In the genomic region with DNA sequence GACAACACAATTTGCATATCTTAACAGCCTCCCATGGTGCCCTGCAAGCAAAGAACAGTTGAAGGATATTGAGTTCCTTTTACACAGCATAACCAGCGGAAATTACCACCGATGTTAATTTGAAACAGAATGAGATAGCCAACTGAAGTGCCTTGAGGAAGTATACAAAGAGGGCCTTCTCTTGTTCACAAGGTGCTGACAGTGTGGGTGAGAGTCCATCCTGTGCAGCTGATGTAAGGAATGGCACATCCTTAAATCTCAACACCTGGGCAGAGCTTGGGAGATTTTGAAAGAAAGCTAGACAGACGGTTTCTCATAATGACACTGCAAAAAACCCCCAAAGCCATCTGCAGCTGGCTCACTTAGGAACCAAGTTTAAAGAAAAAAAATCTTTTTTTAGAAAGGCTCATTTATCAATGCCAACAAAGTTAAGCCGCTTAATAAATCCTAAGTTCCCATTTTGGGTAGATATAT, we compare ENCODE assay signal across 15 cellular contexts.
A peak's percentile ranks its signal among the peaks of the same experiment; 100 is the strongest.
DNase-seq lines count a peak whose midpoint lies in the region; ATAC-seq, FAIRE-seq and TF ChIP-seq lines count a peak whose summit lies in the region.
"Had no signal": no experiment of that assay in that cellular context is flagged by ENCODE, and none has a peak within 500 bp of the region (broad histone marks: within the 10 kb centered on the region; RNA-seq: fewer than 3 reads in every experiment).

No MANE protein-coding gene starts in this region.

- intact Hi-C loops in GM12878 (cut with micrococcal nuclease; ENCODE audit: unreplicated experiment) = no loop called here

- H4K20me1 ChIP-seq in GM12878 (ENCODE audit: control insufficient read depth, insufficient read depth) = no peaks in the 10 kb centered on the region

- POLR2A ChIA-PET in GM12878 (lab: Charles Lee) = no interaction called here
- POLR2A ChIA-PET in activated CD4-positive, alpha-beta memory T cell treated with anti-CD3 and anti-CD28 coated beads, Interleukin-2, amount 10 ng/mL, durations not matched to agents 7 days and 5 days (lab: Charles Lee) = no interaction called here

- FAIRE-seq in GM12878 (lab: Jason Lieb, UNC) (no peak), H54 (lab: Jason Lieb, UNC) (no peak)
- FAIRE-seq: endothelial cell of umbilical vein, GM18507 had no signal

- CTCF ChIA-PET in GM12878 (lab: Yijun Ruan, JAX) = no interaction called here
- CTCF ChIA-PET in activated CD4-positive, alpha-beta memory T cell treated with anti-CD3 and anti-CD28 coated beads, Interleukin-2, amount 10 ng/mL, durations not matched to agents 7 days and 5 days (lab: Charles Lee) = no interaction called here

- H3K9ac ChIP-seq in GM12878 (ENCODE audit: control insufficient read depth, insufficient read depth, low read length) = no peak overlapping the region

- H3K36me3 ChIP-seq in GM12878 (ENCODE audit: control insufficient read depth in 2 of 2, insufficient read depth in 2 of 2, low read length in 1 of 2) = no peaks in the 10 kb centered on the region
- H3K36me3 ChIP-seq: brain microvascular endothelial cell had no signal

- no peak for TF ChIP-seq CTCF in GM12878 (IDR thresholded peaks at IDR 0.05 in 2 of 3, conservative IDR thresholded peaks at IDR 0.05 in 1 of 3; ENCODE audit: control insufficient read depth in 2 of 3, extremely low read depth in 1 of 3, insufficient read depth in 1 of 3, low read depth in 3 of 3, low read length in 3 of 3)

- BruUV-seq in GM12878 (replicated peaks; lab: Mats Ljungman, UMichigan) = no TSS peak

- no peak overlapping the region for H3K4me3 ChIP-seq in GM12878

- SMC1A ChIA-PET in GM12878 (lab: Charles Lee; ENCODE audit: uncharacterized antibody, unreplicated experiment) = interaction anchor here (0.6 kb wide), 1 partner anchor 852 kb away, joined by 3 read pairs; no protein-coding TSS in a partner anchor

- H3K4me1 Mint-ChIP-seq in activated CD4-positive, alpha-beta memory T cell treated with anti-CD3 and anti-CD28 coated beads, Interleukin-2, amount 10 ng/mL, durations not matched to agents 7 days and 5 days = no peaks in the 10 kb centered on the region
- H3K4me1 Mint-ChIP-seq: activated T-helper 17 cell treated with anti-CD3 and anti-CD28 coated beads, Interleukin-2, amount 50 U/mL, for 72 hours had no signal

- H2AFZ ChIP-seq in GM12878 (ENCODE audit: control insufficient read depth, low read depth, low read length) = peak overlapping the region; percentile 45; the same call in 1 of the 2 replicates

- no peaks in the 10 kb centered on the region for H3K4me1 ChIP-seq in GM12878 (ENCODE audit: control insufficient read depth, insufficient read depth, low read length)

- in situ Hi-C loops in GM12878 (cut with MboI) = no loop called here

- H3K9me3 ChIP-seq in GM12878 (replicated peaks; ENCODE audit: control insufficient read depth, insufficient read depth, low read length) = no peaks in the 10 kb centered on the region; the same call in 2 of the 3 replicates

- TF ChIP-seq POLR2A in GM12878 (IDR thresholded peaks at IDR 0.05; ENCODE audit: low read depth, low read length) (no peak), H54 (IDR thresholded peaks at IDR 0.05; ENCODE audit: low read depth, low read length) (no peak)

- H3K36me3 Mint-ChIP-seq in activated CD4-positive, alpha-beta memory T cell treated with anti-CD3 and anti-CD28 coated beads, Interleukin-2, amount 10 ng/mL, durations not matched to agents 7 days and 5 days (ENCODE audit: low read depth) = no peaks in the 10 kb centered on the region

- H3K27me3 ChIP-seq in GM12878 (replicated peaks in 1 of 2; ENCODE audit: control insufficient read depth in 2 of 2, insufficient read depth in 2 of 2, low read length in 1 of 2) = no peaks in the 10 kb centered on the region
- H3K27me3 ChIP-seq: brain microvascular endothelial cell had no signal

- H3K79me2 ChIP-seq in GM12878 (ENCODE audit: control insufficient read depth, insufficient read depth, low read length) = no peaks in the 10 kb centered on the region

- H3K4me3 Mint-ChIP-seq in activated CD4-positive, alpha-beta memory T cell treated with anti-CD3 and anti-CD28 coated beads, Interleukin-2, amount 10 ng/mL, durations not matched to agents 7 days and 5 days = no peak overlapping the region
- H3K4me3 Mint-ChIP-seq: activated T-helper 17 cell treated with anti-CD3 and anti-CD28 coated beads, Interleukin-2, amount 50 U/mL, for 72 hours had no signal

- ATAC-seq in GM18502 (IDR thresholded peaks at IDR 0.05; ENCODE audit: poor library complexity, unreplicated experiment) = peak; percentile 87
- peak; percentile 54 for ATAC-seq in GM21390 (IDR thresholded peaks at IDR 0.05; ENCODE audit: unreplicated experiment)
- peak; percentile 59 for ATAC-seq in HG03280 (IDR thresholded peaks at IDR 0.05; ENCODE audit: unreplicated experiment)
- peak; percentile 89 for ATAC-seq in GM12878
- ATAC-seq: activated T-helper 17 cell treated with anti-CD3 and anti-CD28 coated beads, Interleukin-2, amount 50 U/mL, for 72 hours; stimulated activated naive CD8-positive, alpha-beta T cell treated with anti-CD3 and anti-CD28 coated beads, Interleukin-15, Interleukin-2, amounts not matched to agents 100 U/mL and 50 U/mL, for 24 hours had no signal

- RAD21 ChIA-PET in GM12878 (lab: Charles Lee; ENCODE audit: unreplicated experiment) = no interaction called here

- no peak overlapping the region for H3K4me2 ChIP-seq in GM12878 (ENCODE audit: control insufficient read depth, insufficient read depth)

- peak; percentile 4 for DNase-seq in GM12878 (ENCODE audit: low read depth, low spot score)
- no peak for DNase-seq in activated CD4-positive, alpha-beta memory T cell treated with anti-CD3 and anti-CD28 coated beads, Interleukin-2, amount 10 ng/mL, durations not matched to agents 7 days and 5 days
- DNase-seq in OCI-M2 (lab: John Stamatoyannopoulos, UW; ENCODE audit: unreplicated experiment) = no peak
- DNase-seq in NCI-H446 treated with DMSO at 0.1 percent for 48 hours (lab: John Stamatoyannopoulos, UW) = no peak
- DNase-seq in H54 (ENCODE audit: insufficient read length, low spot score) = no peak
- DNase-seq: activated CD4-positive, CD25-positive, alpha-beta regulatory T cell treated with anti-CD3 and anti-CD28 coated beads, Interleukin-2, amount 50 U/mL, for 72 hours; brain microvascular endothelial cell; DMS79; stimulated activated naive CD8-positive, alpha-beta T cell treated with anti-CD3 and anti-CD28 coated beads, Interleukin-15, Interleukin-2, amounts not matched to agents 100 U/mL and 50 U/mL, for 24 hours had no signal

- no peaks in the 10 kb centered on the region for H3K27me3 Mint-ChIP-seq in activated CD4-positive, alpha-beta memory T cell treated with anti-CD3 and anti-CD28 coated beads, Interleukin-2, amount 10 ng/mL, durations not matched to agents 7 days and 5 days
- H3K27me3 Mint-ChIP-seq: activated T-helper 17 cell treated with anti-CD3 and anti-CD28 coated beads, Interleukin-2, amount 50 U/mL, for 72 hours had no signal

- TF ChIP-seq RAD21 in GM12878 (IDR thresholded peaks at IDR 0.05; ENCODE audit: insufficient read depth, low read depth, low read length) = no peak

- H3K27ac ChIP-seq in GM12878 (ENCODE audit: control insufficient read depth, insufficient read depth) = 0 out of 2 replicates have a peak overlapping the region, but pooled peaks have one; percentile 12
- H3K27ac ChIP-seq: brain microvascular endothelial cell had no signal

- H3K27ac Mint-ChIP-seq in activated CD4-positive, alpha-beta memory T cell treated with anti-CD3 and anti-CD28 coated beads, Interleukin-2, amount 10 ng/mL, durations not matched to agents 7 days and 5 days = no peak overlapping the region
- H3K27ac Mint-ChIP-seq: activated T-helper 17 cell treated with anti-CD3 and anti-CD28 coated beads, Interleukin-2, amount 50 U/mL, for 72 hours had no signal

- 10% methylated on average over 4 of the region's 4 CpGs for WGBS in GM12878 (ENCODE audit: insufficient coverage, insufficient replicate concordance, low lambda C conversion rate, missing lambda C conversion rate)

- no peak; a peak in 1 of 4 replicates for TF ChIP-seq EP300 in GM12878 (IDR thresholded peaks at IDR 0.05; ENCODE audit: borderline replicate concordance in 1 of 2, control insufficient read depth in 1 of 2, low read depth in 2 of 2, low read length in 2 of 2)

- H3K9me3 Mint-ChIP-seq in activated CD4-positive, alpha-beta memory T cell treated with anti-CD3 and anti-CD28 coated beads, Interleukin-2, amount 10 ng/mL, durations not matched to agents 7 days and 5 days = peaks cover 24% of the 10 kb centered on the region

TF ChIP-seq in GM12878, 131 proteins besides CTCF, POLR2A, EP300 and RAD21 (continues in another document):
- TF ChIP-seq ZNF217 (IDR thresholded peaks at IDR 0.05) (no peak), TCF12 (IDR thresholded peaks at IDR 0.05; ENCODE audit: low read depth, low read length) (peak; percentile 93), JUNB (IDR thresholded peaks at IDR 0.05) (peak; percentile 82), MTA2 (IDR thresholded peaks at IDR 0.05; ENCODE audit: low read depth) (peak; percentile 26; the same call in 1 of the 2 replicates), SUPT20H (IDR thresholded peaks at IDR 0.05; ENCODE audit: borderline replicate concordance, control insufficient read depth, low read depth, low read length) (no peak)
- TF ChIP-seq, protein P1, sequence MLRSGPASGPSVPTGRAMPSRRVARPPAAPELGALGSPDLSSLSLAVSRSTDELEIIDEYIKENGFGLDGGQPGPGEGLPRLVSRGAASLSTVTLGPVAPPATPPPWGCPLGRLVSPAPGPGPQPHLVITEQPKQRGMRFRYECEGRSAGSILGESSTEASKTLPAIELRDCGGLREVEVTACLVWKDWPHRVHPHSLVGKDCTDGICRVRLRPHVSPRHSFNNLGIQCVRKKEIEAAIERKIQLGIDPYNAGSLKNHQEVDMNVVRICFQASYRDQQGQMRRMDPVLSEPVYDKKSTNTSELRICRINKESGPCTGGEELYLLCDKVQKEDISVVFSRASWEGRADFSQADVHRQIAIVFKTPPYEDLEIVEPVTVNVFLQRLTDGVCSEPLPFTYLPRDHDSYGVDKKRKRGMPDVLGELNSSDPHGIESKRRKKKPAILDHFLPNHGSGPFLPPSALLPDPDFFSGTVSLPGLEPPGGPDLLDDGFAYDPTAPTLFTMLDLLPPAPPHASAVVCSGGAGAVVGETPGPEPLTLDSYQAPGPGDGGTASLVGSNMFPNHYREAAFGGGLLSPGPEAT (IDR thresholded peaks at IDR 0.05; ENCODE audit: low read depth) = peak; percentile 73; the same call in 1 of the 2 replicates
- TF ChIP-seq, protein P2, sequence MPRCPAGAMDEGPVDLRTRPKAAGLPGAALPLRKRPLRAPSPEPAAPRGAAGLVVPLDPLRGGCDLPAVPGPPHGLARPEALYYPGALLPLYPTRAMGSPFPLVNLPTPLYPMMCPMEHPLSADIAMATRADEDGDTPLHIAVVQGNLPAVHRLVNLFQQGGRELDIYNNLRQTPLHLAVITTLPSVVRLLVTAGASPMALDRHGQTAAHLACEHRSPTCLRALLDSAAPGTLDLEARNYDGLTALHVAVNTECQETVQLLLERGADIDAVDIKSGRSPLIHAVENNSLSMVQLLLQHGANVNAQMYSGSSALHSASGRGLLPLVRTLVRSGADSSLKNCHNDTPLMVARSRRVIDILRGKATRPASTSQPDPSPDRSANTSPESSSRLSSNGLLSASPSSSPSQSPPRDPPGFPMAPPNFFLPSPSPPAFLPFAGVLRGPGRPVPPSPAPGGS (IDR thresholded peaks at IDR 0.05; ENCODE audit: borderline replicate concordance, insufficient read depth, low read depth, low read length, poor library complexity, severe bottlenecking) = peak; percentile 28
